In genomic region chr2:10196275-10196892, GRCh38 we compare ENCODE assay signal across 1 cellular context.
TF ChIP-seq lines count a peak whose summit lies in the region.

No MANE protein-coding gene starts in this region.

TF ChIP-seq in IMR-90, 13 proteins besides CTCF, POLR2A, EP300 and RAD21:
- TF ChIP-seq FOS (IDR thresholded peaks at IDR 0.05; ENCODE audit: low read depth, low read length) (no peak), RCOR1 (IDR thresholded peaks at IDR 0.05; ENCODE audit: insufficient replicate concordance, low read length) (no peak), MXI1 (IDR thresholded peaks at IDR 0.05; ENCODE audit: borderline replicate concordance, low read depth, low read length) (no peak), RFX5 (IDR thresholded peaks at IDR 0.05; ENCODE audit: low read depth, low read length) (no peak), CEBPB (IDR thresholded peaks at IDR 0.05; ENCODE audit: low read depth, low read length) (no peak), MAFK (IDR thresholded peaks at IDR 0.05; ENCODE audit: low read depth, low read length) (no peak)
